ENCODE assay signal across 8 cellular contexts in the genomic region with DNA sequence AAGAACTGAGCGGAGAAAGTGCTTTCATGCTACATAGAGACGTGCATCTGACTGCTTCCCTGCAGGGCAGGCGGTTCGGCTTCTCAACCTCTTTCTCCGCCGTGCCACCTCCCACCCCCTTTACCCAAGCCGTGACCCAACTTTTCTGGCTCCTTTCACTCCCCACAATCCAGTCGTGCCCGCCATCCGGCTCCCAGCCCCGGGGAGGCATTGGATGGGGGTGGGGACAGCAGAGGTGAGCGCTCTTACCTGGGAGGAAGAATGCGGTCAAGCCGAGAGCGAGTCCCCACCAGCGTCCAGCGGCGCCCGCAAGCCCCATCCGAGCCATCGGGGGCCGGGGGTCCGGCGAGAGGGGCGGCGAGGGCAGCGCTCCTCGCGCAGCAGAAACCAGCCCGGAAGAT. TPM values are rescaled to one million over a fixed set of nuclear protein-coding genes. Genes with fewer than 3 reads are reported as not detected.
DNase-seq lines count a peak whose midpoint lies in the region; ATAC-seq, FAIRE-seq and TF ChIP-seq lines count a peak whose summit lies in the region.

No MANE protein-coding gene starts in this region.

- no peaks in the 10 kb centered on the region for H3K9me3 ChIP-seq in suprapubic skin

- no peak for FAIRE-seq in D721Med (lab: Jason Lieb, UNC)

- TF ChIP-seq CTCF in CD14-positive monocyte (IDR thresholded peaks at IDR 0.05) (no peak), suprapubic skin (IDR thresholded peaks at IDR 0.05) (no peak), D721Med (IDR thresholded peaks at IDR 0.05; ENCODE audit: insufficient read depth, missing control alignments) (no peak)

- intact Hi-C loops in CD14-positive monocyte (cut with micrococcal nuclease) = loop anchor here (2.0 to 10.0 kb wide), 3 partner anchors 61 to 246 kb away; no protein-coding TSS in a partner anchor
- intact Hi-C loops in posterior vena cava (cut with DNase I) = loop anchor here in 1 of 2 donors (5.0 kb wide), 2 partner anchors 46 to 61 kb away; no protein-coding TSS in a partner anchor

- peaks cover 4 to 9% of the 10 kb centered on the region in 2 donors for H3K36me3 Mint-ChIP-seq in CD14-positive monocyte
- no peaks in the 10 kb centered on the region for H3K36me3 Mint-ChIP-seq in activated naive CD8-positive, alpha-beta T cell treated with anti-CD3 and anti-CD28 coated beads, Interleukin-2, amount 10 ng/mL, durations not matched to agents 7 days and 5 days

- H3K27ac Mint-ChIP-seq in CD14-positive monocyte = peak overlapping the region in 5 of 7 donors; percentile 24 to 89 (median 81)
- H3K27ac Mint-ChIP-seq in activated naive CD8-positive, alpha-beta T cell treated with anti-CD3 and anti-CD28 coated beads, Interleukin-2, amount 10 ng/mL, durations not matched to agents 7 days and 5 days = no peak overlapping the region

- H3K27me3 Mint-ChIP-seq in CD14-positive monocyte (ENCODE audit: low read depth in 3 of 3) = peaks cover 12 to 34% (median 17%) of the 10 kb centered on the region in 3 donors
- peaks cover 63% of the 10 kb centered on the region for H3K27me3 Mint-ChIP-seq in activated naive CD8-positive, alpha-beta T cell treated with anti-CD3 and anti-CD28 coated beads, Interleukin-2, amount 10 ng/mL, durations not matched to agents 7 days and 5 days

- POLR2A ChIA-PET in HEK293T (lab: Yijun Ruan, JAX) = no interaction called here
- POLR2A ChIA-PET in activated naive CD8-positive, alpha-beta T cell treated with anti-CD3 and anti-CD28 coated beads, Interleukin-2, amount 10 ng/mL, durations not matched to agents 7 days and 5 days (lab: Charles Lee) = no interaction called here

- CTCF ChIA-PET in HEK293T (lab: Yijun Ruan, JAX) = interaction anchor here (0.9 kb wide), 1 partner anchor 24 kb away, joined by 3 read pairs; no protein-coding TSS in a partner anchor

- peak overlapping the region; percentile 30 for H3K27ac ChIP-seq in layer of hippocampus (ENCODE audit: low read depth, low read length)
- peak overlapping the region; percentile 91 for H3K27ac ChIP-seq in suprapubic skin

- WGBS in suprapubic skin = 0% methylated on average over 15 of the region's 30 CpGs

- peak overlapping the region; percentile 94 to 98 for H3K4me3 Mint-ChIP-seq in CD14-positive monocyte
- H3K4me3 Mint-ChIP-seq in activated naive CD8-positive, alpha-beta T cell treated with anti-CD3 and anti-CD28 coated beads, Interleukin-2, amount 10 ng/mL, durations not matched to agents 7 days and 5 days = peak overlapping the region; percentile 83

- H3K36me3 ChIP-seq in suprapubic skin = no peaks in the 10 kb centered on the region

- H3K4me1 ChIP-seq in suprapubic skin = peaks cover 56% of the 10 kb centered on the region

- H3K4me1 Mint-ChIP-seq in CD14-positive monocyte = peaks cover 38% of the 10 kb centered on the region
- H3K4me1 Mint-ChIP-seq in activated naive CD8-positive, alpha-beta T cell treated with anti-CD3 and anti-CD28 coated beads, Interleukin-2, amount 10 ng/mL, durations not matched to agents 7 days and 5 days = peaks cover 5% of the 10 kb centered on the region

- no peak for ATAC-seq in activated naive CD8-positive, alpha-beta T cell treated with anti-CD3 and anti-CD28 coated beads, Interleukin-2, amount 10 ng/mL, durations not matched to agents 7 days and 5 days (ENCODE audit: low read depth)
- no peak for ATAC-seq in GM21423 (IDR thresholded peaks at IDR 0.05; ENCODE audit: unreplicated experiment)

- peaks cover 0 to 3% (median 0%) of the 10 kb centered on the region in 7 donors for H3K9me3 Mint-ChIP-seq in CD14-positive monocyte
- H3K9me3 Mint-ChIP-seq in activated naive CD8-positive, alpha-beta T cell treated with anti-CD3 and anti-CD28 coated beads, Interleukin-2, amount 10 ng/mL, durations not matched to agents 7 days and 5 days = no peaks in the 10 kb centered on the region

- no peak for TF ChIP-seq EP300 in suprapubic skin (IDR thresholded peaks at IDR 0.05)

- H3K27me3 ChIP-seq in layer of hippocampus (ENCODE audit: control insufficient read depth, insufficient read depth, low read length) (no peaks in the 10 kb centered on the region), suprapubic skin (no peaks in the 10 kb centered on the region)

- TF ChIP-seq POLR2A in suprapubic skin (IDR thresholded peaks at IDR 0.05) = no peak

- DNase-seq in CD14-positive monocyte (ENCODE audit: low spot score) (no peak), HEK293T (ENCODE audit: extremely low spot score) (peak; percentile 30), suprapubic skin (ENCODE audit: low spot score in 2 of 2) (no peak), posterior vena cava (ENCODE audit: low spot score) (no peak), D721Med (ENCODE audit: insufficient read length, low spot score) (no peak)
- DNase-seq in activated naive CD8-positive, alpha-beta T cell treated with anti-CD3 and anti-CD28 coated beads, Interleukin-2, amount 10 ng/mL, durations not matched to agents 7 days and 5 days = peak; percentile 39

- peak overlapping the region; percentile 94 for H3K4me3 ChIP-seq in suprapubic skin

TF ChIP-seq in HEK293T, 16 proteins besides CTCF, POLR2A, EP300 and RAD21:
- TF ChIP-seq HDGF (IDR thresholded peaks at IDR 0.05; ENCODE audit: borderline replicate concordance) = no peak
- TF ChIP-seq TARDBP (IDR thresholded peaks at IDR 0.05) = no peak
- TF ChIP-seq LEF1 (IDR thresholded peaks at IDR 0.05; ENCODE audit: borderline replicate concordance) = no peak
- TF ChIP-seq CTBP1 (IDR thresholded peaks at IDR 0.05; ENCODE audit: borderline replicate concordance) = no peak
- TF ChIP-seq, protein P1, sequence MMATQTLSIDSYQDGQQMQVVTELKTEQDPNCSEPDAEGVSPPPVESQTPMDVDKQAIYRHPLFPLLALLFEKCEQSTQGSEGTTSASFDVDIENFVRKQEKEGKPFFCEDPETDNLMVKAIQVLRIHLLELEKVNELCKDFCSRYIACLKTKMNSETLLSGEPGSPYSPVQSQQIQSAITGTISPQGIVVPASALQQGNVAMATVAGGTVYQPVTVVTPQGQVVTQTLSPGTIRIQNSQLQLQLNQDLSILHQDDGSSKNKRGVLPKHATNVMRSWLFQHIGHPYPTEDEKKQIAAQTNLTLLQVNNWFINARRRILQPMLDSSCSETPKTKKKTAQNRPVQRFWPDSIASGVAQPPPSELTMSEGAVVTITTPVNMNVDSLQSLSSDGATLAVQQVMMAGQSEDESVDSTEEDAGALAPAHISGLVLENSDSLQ (IDR thresholded peaks at IDR 0.05) = no peak
- TF ChIP-seq NFRKB (IDR thresholded peaks at IDR 0.05) = no peak
- no peak for TF ChIP-seq SP1 (IDR thresholded peaks at IDR 0.05)
- no peak for TF ChIP-seq FOXK2 (IDR thresholded peaks at IDR 0.05)
- no peak for TF ChIP-seq L3MBTL2 (conservative IDR thresholded peaks at IDR 0.05)
- TF ChIP-seq BHLHE40 (IDR thresholded peaks at IDR 0.05; ENCODE audit: borderline replicate concordance) = no peak
- TF ChIP-seq FOXM1 (IDR thresholded peaks at IDR 0.05; ENCODE audit: borderline replicate concordance) = no peak
- no peak for TF ChIP-seq ZNF384 (IDR thresholded peaks at IDR 0.05)
- TF ChIP-seq ELF4 (IDR thresholded peaks at IDR 0.05) = no peak
- no peak for TF ChIP-seq ARNT (IDR thresholded peaks at IDR 0.05)
- TF ChIP-seq FOXA1 (IDR thresholded peaks at IDR 0.05) = no peak
- TF ChIP-seq SUZ12 (IDR thresholded peaks at IDR 0.05) = no peak

RNA-seq across cellular contexts. Expression of gene NECTIN1, which starts 0.8 kb away (rescaled TPM):
- polyA plus RNA-seq in CD14-positive monocyte = under 1 TPM; 0.53 to 0.85 TPM
- 1 to 10 TPM; 1.5 TPM for total RNA-seq in activated naive CD8-positive, alpha-beta T cell treated with anti-CD3 and anti-CD28 coated beads, Interleukin-2, amount 10 ng/mL, durations not matched to agents 7 days and 5 days
- total RNA-seq in suprapubic skin = 100 to 1,000 TPM; 112 to 176 (median 164) TPM
- total RNA-seq in posterior vena cava = 10 to 100 TPM; 10.6 to 11.4 TPM

Comparison
In these comparisons a context has a peak if more than half of its experiments do, and no peak if none do; other contexts are left out.
1. DNase-seq: peak in HEK293T (single experiment) and activated naive CD8-positive, alpha-beta T cell treated with anti-CD3 and anti-CD28 coated beads, Interleukin-2, amount 10 ng/mL, durations not matched to agents 7 days and 5 days (single experiment); none in CD14-positive monocyte (single experiment), suprapubic skin (0 of 2), posterior vena cava (single experiment) and D721Med (single experiment).
2. RNA of gene NECTIN1, which starts 0.8 kb away (total RNA-seq): 112 to 176 TPM in suprapubic skin; 10.6 to 11.4 TPM in posterior vena cava and 1.5 TPM in activated naive CD8-positive, alpha-beta T cell treated with anti-CD3 and anti-CD28 coated beads, Interleukin-2, amount 10 ng/mL, durations not matched to agents 7 days and 5 days; every median in the first group is over 4 times any median in the second.